ENCODE assay signal across 2 cellular contexts in genomic region chr9:137035937-137036336, GRCh38.
A peak's percentile ranks its signal among the peaks of the same experiment; 100 is the strongest.
TF ChIP-seq lines count a peak whose summit lies in the region.

No MANE protein-coding gene starts in this region.

TF ChIP-seq in HepG2, 621 proteins besides CTCF, POLR2A, EP300 and RAD21:
- TF ChIP-seq TBX2 (CRISPR knock-in tag; IDR thresholded peaks at IDR 0.05; ENCODE audit: borderline replicate concordance), result 0 out of 2 replicates have a peak, but pooled peaks have one; percentile 5
- no peak for TF ChIP-seq MBNL3 (CRISPR knock-in tag; conservative IDR thresholded peaks at IDR 0.05)
TF ChIP-seq in HepG2: peak in this region for 1.

TF ChIP-seq in GM12891, 5 proteins besides CTCF, POLR2A, EP300 and RAD21:
- TF ChIP-seq POLR2AphosphoS5 (IDR thresholded peaks at IDR 0.05; ENCODE audit: low read depth, low read length) (no peak), SPI1 (IDR thresholded peaks at IDR 0.05; ENCODE audit: low read depth, low read length) (no peak), POU2F2 (IDR thresholded peaks at IDR 0.05; ENCODE audit: low read depth, low read length) (no peak), PAX5 (IDR thresholded peaks at IDR 0.05; ENCODE audit: insufficient read depth, low read length, severe bottlenecking) (no peak), TAF1 (IDR thresholded peaks at IDR 0.05; ENCODE audit: low read depth, low read length) (no peak)
